9 cellular contexts compared by ENCODE assay signal in the genomic region with DNA sequence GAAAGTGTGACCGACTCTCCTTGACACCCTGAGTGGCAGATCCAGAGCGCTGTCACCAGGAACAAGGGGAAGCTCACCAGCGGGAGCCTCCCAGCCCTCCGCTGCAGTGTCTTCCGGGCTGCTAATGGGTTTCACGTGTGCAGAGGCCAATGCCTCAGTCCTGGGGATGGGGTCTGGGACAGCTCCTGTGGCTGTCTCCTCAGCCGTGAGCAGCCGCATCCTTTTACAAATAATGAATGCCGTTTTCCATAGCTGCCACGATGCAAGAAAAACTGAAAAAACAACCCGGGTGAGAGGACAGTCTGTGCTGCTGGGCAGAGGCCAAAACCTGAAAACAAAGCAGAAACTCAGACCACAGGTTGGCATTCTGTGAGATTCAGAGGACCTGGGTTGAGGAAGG.
DNase-seq lines count a peak whose midpoint lies in the region; ATAC-seq and TF ChIP-seq lines count a peak whose summit lies in the region.
"Had no signal": no experiment of that assay in that cellular context is flagged by ENCODE, and none has a peak within 500 bp of the region (broad histone marks: within the 10 kb centered on the region; RNA-seq: fewer than 3 reads in every experiment).

No MANE protein-coding gene starts in this region.

- DNase-seq in NCI-H2171 treated with DMSO at 0.1 percent for 48 hours (lab: John Stamatoyannopoulos, UW) (peak; percentile 84), NCI-H2171 (lab: John Stamatoyannopoulos, UW) (no peak), islet precursor cell (peak; percentile 57), GM03348 (ENCODE audit: low spot score) (no peak)
- DNase-seq in stimulated activated naive CD8-positive, alpha-beta T cell treated with anti-CD3 and anti-CD28 coated beads, Interleukin-15, Interleukin-2, amounts not matched to agents 100 U/mL and 50 U/mL, for 24 hours, result no peak
- no peak for DNase-seq in activated CD4-positive, CD25-positive, alpha-beta regulatory T cell treated with anti-CD3 and anti-CD28 coated beads, Interleukin-2, amount 50 U/mL, for 72 hours
- DNase-seq: natural killer cell had no signal

- ATAC-seq in stimulated activated naive CD8-positive, alpha-beta T cell treated with anti-CD3 and anti-CD28 coated beads, Interleukin-15, Interleukin-2, amounts not matched to agents 100 U/mL and 50 U/mL, for 24 hours, result peak; percentile 8
- no peak for ATAC-seq in HG02759 (IDR thresholded peaks at IDR 0.05; ENCODE audit: unreplicated experiment)

TF ChIP-seq in PFSK-1, 5 proteins besides CTCF, POLR2A, EP300 and RAD21:
- TF ChIP-seq, protein P1, sequence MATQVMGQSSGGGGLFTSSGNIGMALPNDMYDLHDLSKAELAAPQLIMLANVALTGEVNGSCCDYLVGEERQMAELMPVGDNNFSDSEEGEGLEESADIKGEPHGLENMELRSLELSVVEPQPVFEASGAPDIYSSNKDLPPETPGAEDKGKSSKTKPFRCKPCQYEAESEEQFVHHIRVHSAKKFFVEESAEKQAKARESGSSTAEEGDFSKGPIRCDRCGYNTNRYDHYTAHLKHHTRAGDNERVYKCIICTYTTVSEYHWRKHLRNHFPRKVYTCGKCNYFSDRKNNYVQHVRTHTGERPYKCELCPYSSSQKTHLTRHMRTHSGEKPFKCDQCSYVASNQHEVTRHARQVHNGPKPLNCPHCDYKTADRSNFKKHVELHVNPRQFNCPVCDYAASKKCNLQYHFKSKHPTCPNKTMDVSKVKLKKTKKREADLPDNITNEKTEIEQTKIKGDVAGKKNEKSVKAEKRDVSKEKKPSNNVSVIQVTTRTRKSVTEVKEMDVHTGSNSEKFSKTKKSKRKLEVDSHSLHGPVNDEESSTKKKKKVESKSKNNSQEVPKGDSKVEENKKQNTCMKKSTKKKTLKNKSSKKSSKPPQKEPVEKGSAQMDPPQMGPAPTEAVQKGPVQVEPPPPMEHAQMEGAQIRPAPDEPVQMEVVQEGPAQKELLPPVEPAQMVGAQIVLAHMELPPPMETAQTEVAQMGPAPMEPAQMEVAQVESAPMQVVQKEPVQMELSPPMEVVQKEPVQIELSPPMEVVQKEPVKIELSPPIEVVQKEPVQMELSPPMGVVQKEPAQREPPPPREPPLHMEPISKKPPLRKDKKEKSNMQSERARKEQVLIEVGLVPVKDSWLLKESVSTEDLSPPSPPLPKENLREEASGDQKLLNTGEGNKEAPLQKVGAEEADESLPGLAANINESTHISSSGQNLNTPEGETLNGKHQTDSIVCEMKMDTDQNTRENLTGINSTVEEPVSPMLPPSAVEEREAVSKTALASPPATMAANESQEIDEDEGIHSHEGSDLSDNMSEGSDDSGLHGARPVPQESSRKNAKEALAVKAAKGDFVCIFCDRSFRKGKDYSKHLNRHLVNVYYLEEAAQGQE (IDR thresholded peaks at IDR 0.05; ENCODE audit: insufficient read depth in 1 of 2, low read depth in 2 of 2, low read length in 2 of 2), result peak; percentile 46 to 76; a peak in 3 of 4 replicates
- no peak for TF ChIP-seq POLR2AphosphoS5 (IDR thresholded peaks at IDR 0.05; ENCODE audit: low read depth, low read length)
- peak; percentile 53 for TF ChIP-seq FOXP2 (optimal IDR thresholded peaks at IDR 0.05; ENCODE audit: borderline replicate concordance, extremely low read depth, extremely low read length, insufficient read depth)
- no peak for TF ChIP-seq TAF1 (IDR thresholded peaks at IDR 0.05; ENCODE audit: borderline replicate concordance, insufficient read depth, low read length)
- TF ChIP-seq SIN3A (IDR thresholded peaks at IDR 0.05; ENCODE audit: borderline replicate concordance, insufficient read depth, low read length), result no peak

Comparison
In these comparisons a context has a peak if more than half of its experiments do, and no peak if none do; other contexts are left out.
1. DNase-seq: peak in NCI-H2171 treated with DMSO at 0.1 percent for 48 hours (single experiment) and islet precursor cell (single experiment); none in NCI-H2171 (single experiment), stimulated activated naive CD8-positive, alpha-beta T cell treated with anti-CD3 and anti-CD28 coated beads, Interleukin-15, Interleukin-2, amounts not matched to agents 100 U/mL and 50 U/mL, for 24 hours (single experiment), activated CD4-positive, CD25-positive, alpha-beta regulatory T cell treated with anti-CD3 and anti-CD28 coated beads, Interleukin-2, amount 50 U/mL, for 72 hours (single experiment) and GM03348 (single experiment).